ENCODE assay signal across 10 cellular contexts in genomic region chr4:2259541-2260267, GRCh38. TPM values are rescaled to one million over a fixed set of nuclear protein-coding genes. Genes with fewer than 3 reads are reported as not detected.
A peak's percentile ranks its signal among the peaks of the same experiment; 100 is the strongest.
DNase-seq lines count a peak whose midpoint lies in the region; ATAC-seq and TF ChIP-seq lines count a peak whose summit lies in the region.
"Had no signal": no experiment of that assay in that cellular context is flagged by ENCODE, and none has a peak within 500 bp of the region (broad histone marks: within the 10 kb centered on the region; RNA-seq: fewer than 3 reads in every experiment).

No MANE protein-coding gene starts in this region.

- H3K27me3 Mint-ChIP-seq in progenitor cell of endocrine pancreas, result no peaks in the 10 kb centered on the region

- H3K79me2 ChIP-seq in DND-41 (ENCODE audit: insufficient read depth, low read length), result peaks cover 32% of the 10 kb centered on the region

- no peak overlapping the region for H3K27ac Mint-ChIP-seq in progenitor cell of endocrine pancreas
- H3K27ac Mint-ChIP-seq: activated naive CD4-positive, alpha-beta T cell treated with anti-CD3 and anti-CD28 coated beads, Interleukin-2, amount 50 U/mL, for 72 hours had no signal

- CTCF ChIA-PET in A673 (lab: Charles Lee), result no interaction called here

- H3K4me1 Mint-ChIP-seq in progenitor cell of endocrine pancreas (ENCODE audit: low read depth), result peaks cover 2% of the 10 kb centered on the region

- H3K36me3 ChIP-seq in DND-41 (ENCODE audit: insufficient read depth, low read length), result peaks cover 46% of the 10 kb centered on the region
- peaks cover 0 to 32% (median 7%) of the 10 kb centered on the region in 9 donors for H3K36me3 ChIP-seq in heart left ventricle
- H3K36me3 ChIP-seq in A673 (ENCODE audit: insufficient read depth, low read length, poor library complexity, severe bottlenecking), result no peaks in the 10 kb centered on the region

- H2AFZ ChIP-seq in DND-41 (ENCODE audit: low read depth, low read length), result no peak overlapping the region

- intact Hi-C loops in heart left ventricle (cut with DNase I), result loop anchor here in 9 of 10 donors (2.0 to 10.0 kb wide), 7 partner anchors 17 to 495 kb away; partner anchors contain the start of genes CFAP99 (in 6 of the 9), ZFYVE28 (in 6 of the 9), FAM193A (in 1 of the 9) and HAUS3 (in 1 of the 9)
- intact Hi-C loops in A673 (cut with micrococcal nuclease; ENCODE audit: unreplicated experiment), result loop anchor here (10.0 kb wide), 1 partner anchor 155 kb away; the partner anchor contains the start of genes CFAP99 and ZFYVE28

- TF ChIP-seq CTCF in DND-41 (IDR thresholded peaks at IDR 0.05; ENCODE audit: borderline replicate concordance, extremely low read depth, low read length, poor library complexity, severe bottlenecking) (no peak), heart left ventricle (IDR thresholded peaks at IDR 0.05) (no peak), progenitor cell of endocrine pancreas (IDR thresholded peaks at IDR 0.05; ENCODE audit: unreplicated experiment) (no peak), A673 (conservative IDR thresholded peaks at IDR 0.05; ENCODE audit: low read depth, low read length) (no peak)

- H3K4me2 ChIP-seq in DND-41 (ENCODE audit: insufficient read depth, low read length), result peak overlapping the region; percentile 85

- no peak for TF ChIP-seq POLR2A in heart left ventricle (IDR thresholded peaks at IDR 0.05)

- H3K27ac ChIP-seq in DND-41 (ENCODE audit: low read length) (no peak overlapping the region), heart left ventricle (peak overlapping the region in 11 of 12 donors; percentile 58 to 97 (median 91)), A673 (ENCODE audit: low read depth, low read length, poor library complexity, severe bottlenecking) (no peak overlapping the region)

- no peaks in the 10 kb centered on the region for H3K27me3 ChIP-seq in DND-41 (ENCODE audit: insufficient read depth, low read length, poor library complexity)
- H3K27me3 ChIP-seq in heart left ventricle, result no peaks in the 10 kb centered on the region
- H3K27me3 ChIP-seq in A673 (replicated peaks; ENCODE audit: insufficient read depth, low read depth, low read length, poor library complexity), result no peaks in the 10 kb centered on the region

- in situ Hi-C loops in G401 (cut with HindIII; ENCODE audit: low sequenced_read_pairs), result no loop called here

- peak overlapping the region; percentile 75 for H3K4me3 Mint-ChIP-seq in progenitor cell of endocrine pancreas (ENCODE audit: low read depth)

- no peaks in the 10 kb centered on the region for H3K9me3 Mint-ChIP-seq in progenitor cell of endocrine pancreas (ENCODE audit: low read depth)
- H3K9me3 Mint-ChIP-seq: activated naive CD4-positive, alpha-beta T cell treated with anti-CD3 and anti-CD28 coated beads, Interleukin-2, amount 50 U/mL, for 72 hours had no signal

- H4K20me1 ChIP-seq in DND-41 (ENCODE audit: insufficient read depth, low read length), result peaks cover 61% of the 10 kb centered on the region

- POLR2A ChIA-PET in A673 (lab: Charles Lee; ENCODE audit: low non-redundant PET), result no interaction called here

- no peaks in the 10 kb centered on the region for H3K9me3 ChIP-seq in DND-41 (ENCODE audit: insufficient read depth, low read length, severe bottlenecking)
- no peaks in the 10 kb centered on the region for H3K9me3 ChIP-seq in heart left ventricle
- no peaks in the 10 kb centered on the region for H3K9me3 ChIP-seq in A673 (ENCODE audit: low read depth, low read length, poor library complexity, severe bottlenecking)

- DNase-seq in DND-41 (no peak), heart left ventricle (peak in 4 of 5 donors; percentile 6 to 58 (median 26)), progenitor cell of endocrine pancreas (ENCODE audit: low spot score, unreplicated experiment) (peak; percentile 9), G401 (ENCODE audit: low spot score) (no peak), HT-29 (ENCODE audit: low spot score) (no peak), A673 (ENCODE audit: low spot score) (no peak), A172 (ENCODE audit: low spot score) (no peak)
- DNase-seq in activated CD8-positive, alpha-beta memory T cell treated with anti-CD3 and anti-CD28 coated beads, Interleukin-2, amount 50 U/mL, for 4 hours, result peak; percentile 15
- DNase-seq: NCI-H226 had no signal

- WGBS in heart left ventricle, 4 donors, result 64 to 77% (median 67%) methylated on average over 13 to 14 of the region's 14 CpGs

- H3K4me1 ChIP-seq in DND-41 (ENCODE audit: insufficient read depth, low read length), result peaks cover 37% of the 10 kb centered on the region
- H3K4me1 ChIP-seq in heart left ventricle, result peaks cover 21 to 82% (median 69%) of the 10 kb centered on the region in 12 donors
- H3K4me1 ChIP-seq in A673 (ENCODE audit: insufficient read depth, low read length, poor library complexity, severe bottlenecking), result peaks cover 20% of the 10 kb centered on the region

- H3K4me3 ChIP-seq in DND-41 (ENCODE audit: low read depth in 1 of 2, low read length in 2 of 2), result peak overlapping the region in 1 of 2 experiments; percentile 86; a peak in 1 of 4 replicates
- H3K4me3 ChIP-seq in heart left ventricle, result peak overlapping the region in 11 of 12 donors; percentile 70 to 100 (median 91)
- H3K4me3 ChIP-seq in A673 (ENCODE audit: low read depth, low read length, poor library complexity, severe bottlenecking), result no peak overlapping the region

- ATAC-seq in DND-41 (ENCODE audit: insufficient read depth, low read depth) (no peak), heart left ventricle (no peak)
- ATAC-seq: activated naive CD4-positive, alpha-beta T cell treated with anti-CD3 and anti-CD28 coated beads, Interleukin-2, amount 50 U/mL, for 72 hours had no signal

- H3K36me3 Mint-ChIP-seq in progenitor cell of endocrine pancreas (ENCODE audit: insufficient read depth), result peaks cover 2% of the 10 kb centered on the region
- H3K36me3 Mint-ChIP-seq: activated naive CD4-positive, alpha-beta T cell treated with anti-CD3 and anti-CD28 coated beads, Interleukin-2, amount 50 U/mL, for 72 hours had no signal

- peak overlapping the region; percentile 73; the same call in 1 of the 2 replicates for H3K9ac ChIP-seq in DND-41 (ENCODE audit: low read depth, low read length)

- BruUV-seq in A673 (replicated peaks; lab: Mats Ljungman, UMichigan), result no TSS peak

RNA-seq across cellular contexts. Expression of gene MXD4, which starts 2.2 kb away (rescaled TPM):
- 10 to 100 TPM; 27.5 to 76.6 (median 35.5) TPM for total RNA-seq in heart left ventricle
- polyA plus RNA-seq in heart left ventricle, result 10 to 100 TPM; 39.0 to 55.5 TPM
- total RNA-seq in progenitor cell of endocrine pancreas, result 103 and 121 TPM in 2 replicates
- total RNA-seq in G401 (2014; rRNA removed; shearing (Covaris generic)), result 53.2 and 72.2 TPM in 2 replicates
- 41.7 and 46.8 TPM in 2 replicates for total RNA-seq in HT-29 (2014; rRNA removed; shearing (Covaris generic))
- 9.1 and 12.7 TPM in 2 replicates for total RNA-seq in A673 (2021)
- total RNA-seq in A172 (2014; rRNA removed; shearing (Covaris generic)), result 14.6 and 18.4 TPM in 2 replicates

RNA-seq across cellular contexts. Expression of gene HAUS3, which starts 17.8 kb away (rescaled TPM):
- total RNA-seq in heart left ventricle (1 to 10 TPM; 4.2 to 8.3 (median 6.3) TPM), progenitor cell of endocrine pancreas (18.1 and 18.3 TPM in 2 replicates), A673 (2021) (25.6 and 27.7 TPM in 2 replicates)
- 1 to 10 TPM; 4.2 to 6.8 TPM for polyA plus RNA-seq in heart left ventricle
- 12.3 and 15.5 TPM in 2 replicates for total RNA-seq in G401 (2014; rRNA removed; shearing (Covaris generic))
- 9.7 and 10.8 TPM in 2 replicates for total RNA-seq in HT-29 (2014; rRNA removed; shearing (Covaris generic))
- total RNA-seq in A172 (2014; rRNA removed; shearing (Covaris generic)), result 19.9 and 60.5 TPM in 2 replicates

RNA-seq across cellular contexts. Expression of gene POLN, which starts 17.8 kb away (rescaled TPM):
- total RNA-seq in heart left ventricle, result 1 to 10 TPM in 7 of 9 donors, under 1 TPM in 2; 0.38 to 4.5 (median 2.6) TPM
- polyA plus RNA-seq in heart left ventricle, result under 1 TPM; 0.79 to 0.84 TPM
- 5.0 and 5.9 TPM in 2 replicates for total RNA-seq in progenitor cell of endocrine pancreas
- total RNA-seq in G401 (2014; rRNA removed; shearing (Covaris generic)), result 0.17 and 0.49 TPM in 2 replicates
- 0.31 and 0.71 TPM in 2 replicates for total RNA-seq in HT-29 (2014; rRNA removed; shearing (Covaris generic))
- total RNA-seq in A673 (2021), result 2.5 and 4.0 TPM in 2 replicates
- total RNA-seq in A172 (2014; rRNA removed; shearing (Covaris generic)), result 0.24 and 0.62 TPM in 2 replicates

Comparison
In these comparisons a context has a peak if more than half of its experiments do, and no peak if none do; other contexts are left out.
1. DNase-seq: peak in activated CD8-positive, alpha-beta memory T cell treated with anti-CD3 and anti-CD28 coated beads, Interleukin-2, amount 50 U/mL, for 4 hours (single experiment), heart left ventricle (4 of 5) and progenitor cell of endocrine pancreas (single experiment); none in DND-41 (single experiment), G401 (single experiment), HT-29 (single experiment), A673 (single experiment) and A172 (single experiment).
2. H3K27ac ChIP-seq: peak in heart left ventricle (11 of 12); none in DND-41 (single experiment) and A673 (single experiment).